ENCODE assay signal across 8 cellular contexts in genomic region chr10:22340362-22341189, GRCh38. TPM values are rescaled to one million over a fixed set of nuclear protein-coding genes. Genes with fewer than 3 reads are reported as not detected.
A peak's percentile ranks its signal among the peaks of the same experiment; 100 is the strongest.
DNase-seq lines count a peak whose midpoint lies in the region; ATAC-seq and TF ChIP-seq lines count a peak whose summit lies in the region.

No MANE protein-coding gene starts in this region.

- H3K9me3 Mint-ChIP-seq in activated naive CD4-positive, alpha-beta T cell treated with anti-CD3 and anti-CD28 coated beads for 36 hours = no peaks in the 10 kb centered on the region
- H3K9me3 Mint-ChIP-seq in neural crest cell = no peaks in the 10 kb centered on the region

- H3K27me3 ChIP-seq in OCI-LY3 (ENCODE audit: low read depth, low read length) = peaks cover 27% of the 10 kb centered on the region

- H3K27me3 Mint-ChIP-seq in activated naive CD4-positive, alpha-beta T cell treated with anti-CD3 and anti-CD28 coated beads for 36 hours (ENCODE audit: low read depth) = peaks cover 69% of the 10 kb centered on the region
- peaks cover 95% of the 10 kb centered on the region for H3K27me3 Mint-ChIP-seq in neural crest cell (ENCODE audit: low read depth)

- peak overlapping the region; percentile 74 for H3K27ac Mint-ChIP-seq in activated naive CD4-positive, alpha-beta T cell treated with anti-CD3 and anti-CD28 coated beads for 36 hours
- H3K27ac Mint-ChIP-seq in neural crest cell (ENCODE audit: unreplicated experiment) = no peak overlapping the region

- CTCF ChIA-PET in activated naive CD4-positive, alpha-beta T cell treated with anti-CD3 and anti-CD28 coated beads for 36 hours (lab: Charles Lee) = interaction anchor here (0.6 to 1.0 kb wide), 4 partner anchors 14 to 324 kb away, joined by 3 to 4 read pairs (median 3); no protein-coding TSS in a partner anchor

- no peaks in the 10 kb centered on the region for H4K20me1 ChIP-seq in OCI-LY3 (ENCODE audit: insufficient read depth, low read length)

- H3K9ac ChIP-seq in OCI-LY3 (ENCODE audit: low read length) = peak overlapping the region; percentile 87

- peak; percentile 26 for DNase-seq in COR-L47 (lab: John Stamatoyannopoulos, UW)
- DNase-seq in activated naive CD4-positive, alpha-beta T cell treated with anti-CD3 and anti-CD28 coated beads for 36 hours = peak; percentile 63
- peak; percentile 52 for DNase-seq in foreskin melanocyte
- peak; percentile 57 for DNase-seq in neural crest cell (ENCODE audit: low read depth, low spot score)

- H3K79me2 ChIP-seq in OCI-LY3 (ENCODE audit: low read length) = no peaks in the 10 kb centered on the region

- TF ChIP-seq CTCF in OCI-LY3 (IDR thresholded peaks at IDR 0.05; ENCODE audit: low read depth, low read length) (no peak), neural crest cell (conservative IDR thresholded peaks at IDR 0.05) (peak; percentile 2)

- H3K4me3 ChIP-seq in OCI-LY3 (ENCODE audit: low read length) = peak overlapping the region; percentile 96

- ATAC-seq in GM19328 (IDR thresholded peaks at IDR 0.05; ENCODE audit: unreplicated experiment) (peak; percentile 41), HG03354 (IDR thresholded peaks at IDR 0.05; ENCODE audit: poor library complexity, severe bottlenecking, unreplicated experiment) (peak; percentile 43), GM18519 (IDR thresholded peaks at IDR 0.05; ENCODE audit: low FRiP score, unreplicated experiment) (no peak)

- H3K27ac ChIP-seq in OCI-LY3 (ENCODE audit: low read length) = peak overlapping the region; percentile 66

- H3K9me3 ChIP-seq in OCI-LY3 (ENCODE audit: insufficient read depth, low read length) = no peaks in the 10 kb centered on the region

- H2AFZ ChIP-seq in OCI-LY3 (ENCODE audit: low read depth, low read length) = peak overlapping the region; percentile 89

- H3K4me1 Mint-ChIP-seq in activated naive CD4-positive, alpha-beta T cell treated with anti-CD3 and anti-CD28 coated beads for 36 hours (ENCODE audit: low read depth) = peaks cover 19% of the 10 kb centered on the region
- peaks cover 21% of the 10 kb centered on the region for H3K4me1 Mint-ChIP-seq in neural crest cell

- H3K36me3 Mint-ChIP-seq in activated naive CD4-positive, alpha-beta T cell treated with anti-CD3 and anti-CD28 coated beads for 36 hours (ENCODE audit: low read depth) = peaks cover 2% of the 10 kb centered on the region
- H3K36me3 Mint-ChIP-seq in neural crest cell (ENCODE audit: low read depth) = no peaks in the 10 kb centered on the region

- H3K4me2 ChIP-seq in OCI-LY3 (ENCODE audit: low read length) = peak overlapping the region; percentile 77

- H3K4me3 Mint-ChIP-seq in activated naive CD4-positive, alpha-beta T cell treated with anti-CD3 and anti-CD28 coated beads for 36 hours = peak overlapping the region; percentile 88
- peak overlapping the region; percentile 95 for H3K4me3 Mint-ChIP-seq in neural crest cell

- H3K36me3 ChIP-seq in OCI-LY3 (replicated peaks; ENCODE audit: low read depth, low read length) = no peaks in the 10 kb centered on the region

- peaks cover 49% of the 10 kb centered on the region for H3K4me1 ChIP-seq in OCI-LY3 (ENCODE audit: low read length)

- intact Hi-C loops in activated naive CD4-positive, alpha-beta T cell treated with anti-CD3 and anti-CD28 coated beads for 36 hours (cut with micrococcal nuclease) = loop anchor here (1.0 to 10.0 kb wide), 13 partner anchors 18 to 844 kb away; partner anchors contain the start of genes COMMD3, DNAJC1, MSRB2 and PIP4K2A

RNA-seq across cellular contexts. Expression of gene SPAG6, which starts 4.7 kb away (rescaled TPM):
- not detected for total RNA-seq in activated naive CD4-positive, alpha-beta T cell treated with anti-CD3 and anti-CD28 coated beads for 36 hours
- total RNA-seq in neural crest cell = 1.5 and 1.6 TPM in 2 replicates

RNA-seq across cellular contexts. Expression of gene BMI1, which starts 19.7 kb away (rescaled TPM):
- total RNA-seq in activated naive CD4-positive, alpha-beta T cell treated with anti-CD3 and anti-CD28 coated beads for 36 hours = 10 to 100 TPM; 28.2 to 32.1 TPM
- total RNA-seq in neural crest cell = 46.4 and 49.9 TPM in 2 replicates

RNA-seq across cellular contexts. Expression of gene COMMD3, which starts 24.4 kb away (rescaled TPM):
- 10 to 100 TPM; 64.5 to 69.4 TPM for total RNA-seq in activated naive CD4-positive, alpha-beta T cell treated with anti-CD3 and anti-CD28 coated beads for 36 hours
- total RNA-seq in neural crest cell = 31.1 and 35.1 TPM in 2 replicates
